Comparison of ENCODE assay signal across 19 cellular contexts in the genomic region with DNA sequence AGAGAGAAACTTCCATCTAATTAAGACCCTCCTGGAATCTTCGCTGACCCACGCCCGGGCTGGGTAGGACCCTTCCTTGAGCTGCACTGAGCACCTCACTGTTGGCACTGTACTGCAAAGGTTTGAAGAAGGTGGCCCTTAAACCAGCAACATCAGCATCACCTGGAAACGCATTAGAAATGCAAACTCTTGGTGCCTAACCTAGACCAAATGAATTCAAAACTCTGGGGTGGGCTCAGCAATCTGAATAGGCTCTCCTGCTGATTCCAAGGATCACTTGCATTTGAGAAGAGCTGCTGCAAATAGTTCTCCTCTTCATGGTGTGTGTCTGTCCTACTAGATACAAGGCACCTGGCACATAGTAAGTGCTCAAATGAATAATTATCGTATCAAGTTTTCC.
"Had no signal": no experiment of that assay in that cellular context is flagged by ENCODE, and none has a peak within 500 bp of the region (broad histone marks: within the 10 kb centered on the region; RNA-seq: fewer than 3 reads in every experiment).

No MANE protein-coding gene starts in this region.

- H3K27ac Mint-ChIP-seq: dendritic cell treated with granulocyte-macrophage colony-stimulating factor and Interleukin-4, amounts not matched to agents 40 ng/mL and 50 ng/mL, for 4 days; effector memory CD8-positive, alpha-beta T cell; mesothelial cell of epicardium; progenitor cell of endocrine pancreas had no signal

- H3K36me3 ChIP-seq: esophagus muscularis mucosa, gastrocnemius medialis, heart right ventricle, pancreas had no signal

- H3K27me3 ChIP-seq: esophagus muscularis mucosa, gastrocnemius medialis, pancreas had no signal

- H3K4me3 ChIP-seq: esophagus muscularis mucosa, gastrocnemius medialis, heart right ventricle, pancreas had no signal

- H3K36me3 Mint-ChIP-seq: mesothelial cell of epicardium had no signal

- ATAC-seq: effector memory CD8-positive, alpha-beta T cell; gastrocnemius medialis; heart right ventricle; left lobe of liver; pancreas; right cardiac atrium had no signal

- DNase-seq: effector memory CD8-positive, alpha-beta T cell; gastrocnemius medialis; heart right ventricle; hypothalamus; islet precursor cell; nucleus accumbens; pancreas; right cardiac atrium; small intestine; stimulated activated CD4-positive, alpha-beta T cell treated with anti-CD3 and anti-CD28 coated beads, Interleukin-12 subunit alpha, Interleukin-12 subunit beta, amount 100 ng/mL, for 4 hours; stimulated activated naive CD4-positive, alpha-beta T cell treated with Interleukin-2 at 50 U/mL for 16 hours; trophoblast cell had no signal

- H3K4me3 Mint-ChIP-seq: dendritic cell treated with granulocyte-macrophage colony-stimulating factor and Interleukin-4, amounts not matched to agents 40 ng/mL and 50 ng/mL, for 4 days; effector memory CD8-positive, alpha-beta T cell; mesothelial cell of epicardium had no signal

- H3K9me3 Mint-ChIP-seq: dendritic cell treated with granulocyte-macrophage colony-stimulating factor and Interleukin-4, amounts not matched to agents 40 ng/mL and 50 ng/mL, for 4 days; effector memory CD8-positive, alpha-beta T cell; mesothelial cell of epicardium had no signal

- FAIRE-seq: colon, pancreas, small intestine, urothelium cell line had no signal
